In genomic region chr11:58730507-58731089, GRCh38 we compare ENCODE assay signal across 2 cellular contexts.
TF ChIP-seq lines count a peak whose summit lies in the region.

No MANE protein-coding gene starts in this region.

TF ChIP-seq in liver, 16 proteins besides CTCF, POLR2A, EP300 and RAD21 (continued from another document):
- TF ChIP-seq, protein P1, sequence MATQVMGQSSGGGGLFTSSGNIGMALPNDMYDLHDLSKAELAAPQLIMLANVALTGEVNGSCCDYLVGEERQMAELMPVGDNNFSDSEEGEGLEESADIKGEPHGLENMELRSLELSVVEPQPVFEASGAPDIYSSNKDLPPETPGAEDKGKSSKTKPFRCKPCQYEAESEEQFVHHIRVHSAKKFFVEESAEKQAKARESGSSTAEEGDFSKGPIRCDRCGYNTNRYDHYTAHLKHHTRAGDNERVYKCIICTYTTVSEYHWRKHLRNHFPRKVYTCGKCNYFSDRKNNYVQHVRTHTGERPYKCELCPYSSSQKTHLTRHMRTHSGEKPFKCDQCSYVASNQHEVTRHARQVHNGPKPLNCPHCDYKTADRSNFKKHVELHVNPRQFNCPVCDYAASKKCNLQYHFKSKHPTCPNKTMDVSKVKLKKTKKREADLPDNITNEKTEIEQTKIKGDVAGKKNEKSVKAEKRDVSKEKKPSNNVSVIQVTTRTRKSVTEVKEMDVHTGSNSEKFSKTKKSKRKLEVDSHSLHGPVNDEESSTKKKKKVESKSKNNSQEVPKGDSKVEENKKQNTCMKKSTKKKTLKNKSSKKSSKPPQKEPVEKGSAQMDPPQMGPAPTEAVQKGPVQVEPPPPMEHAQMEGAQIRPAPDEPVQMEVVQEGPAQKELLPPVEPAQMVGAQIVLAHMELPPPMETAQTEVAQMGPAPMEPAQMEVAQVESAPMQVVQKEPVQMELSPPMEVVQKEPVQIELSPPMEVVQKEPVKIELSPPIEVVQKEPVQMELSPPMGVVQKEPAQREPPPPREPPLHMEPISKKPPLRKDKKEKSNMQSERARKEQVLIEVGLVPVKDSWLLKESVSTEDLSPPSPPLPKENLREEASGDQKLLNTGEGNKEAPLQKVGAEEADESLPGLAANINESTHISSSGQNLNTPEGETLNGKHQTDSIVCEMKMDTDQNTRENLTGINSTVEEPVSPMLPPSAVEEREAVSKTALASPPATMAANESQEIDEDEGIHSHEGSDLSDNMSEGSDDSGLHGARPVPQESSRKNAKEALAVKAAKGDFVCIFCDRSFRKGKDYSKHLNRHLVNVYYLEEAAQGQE (IDR thresholded peaks at IDR 0.05) = peak; percentile 70
- TF ChIP-seq RXRA (IDR thresholded peaks at IDR 0.05) (peak; percentile 93), HNF4A (conservative IDR thresholded peaks at IDR 0.05) (peak; percentile 91), JUND (IDR thresholded peaks at IDR 0.05) (peak; percentile 4 to 44), GABPA (IDR thresholded peaks at IDR 0.05 in 1 of 2, conservative IDR thresholded peaks at IDR 0.05 in 1 of 2) (no peak), ZBTB33 (IDR thresholded peaks at IDR 0.05) (no peak), SP1 (IDR thresholded peaks at IDR 0.05) (peak; percentile 33), EGR1 (IDR thresholded peaks at IDR 0.05; ENCODE audit: low read depth in 2 of 2) (no peak), ATF3 (IDR thresholded peaks at IDR 0.05) (no peak), YY1 (IDR thresholded peaks at IDR 0.05) (peak; percentile 41), FOXA2 (IDR thresholded peaks at IDR 0.05) (no peak), NR2F2 (IDR thresholded peaks at IDR 0.05) (no peak)
- TF ChIP-seq, protein P2, sequence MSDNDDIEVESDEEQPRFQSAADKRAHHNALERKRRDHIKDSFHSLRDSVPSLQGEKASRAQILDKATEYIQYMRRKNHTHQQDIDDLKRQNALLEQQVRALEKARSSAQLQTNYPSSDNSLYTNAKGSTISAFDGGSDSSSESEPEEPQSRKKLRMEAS (IDR thresholded peaks at IDR 0.05) = peak; percentile 13
TF ChIP-seq in liver: peak in this region for 8.

TF ChIP-seq in HepG2, 621 proteins besides CTCF, POLR2A, EP300 and RAD21 (continued from another document):
- TF ChIP-seq RNF219 (CRISPR knock-in tag; IDR thresholded peaks at IDR 0.05) = no peak
- no peak for TF ChIP-seq MBNL3 (CRISPR knock-in tag; conservative IDR thresholded peaks at IDR 0.05)
- no peak for TF ChIP-seq ZNF788 (CRISPR knock-in tag; IDR thresholded peaks at IDR 0.05; ENCODE audit: borderline replicate concordance)
- no peak for TF ChIP-seq HOXD1 (CRISPR knock-in tag; IDR thresholded peaks at IDR 0.05)
- no peak for TF ChIP-seq AFF4 (CRISPR knock-in tag; IDR thresholded peaks at IDR 0.05)
